ENCODE assay signal across 8 cellular contexts in genomic region chr2:134118279-134119116, GRCh38.
DNase-seq lines count a peak whose midpoint lies in the region; FAIRE-seq and TF ChIP-seq lines count a peak whose summit lies in the region.

No MANE protein-coding gene starts in this region.

- TF ChIP-seq POLR2A in ovary (IDR thresholded peaks at IDR 0.05), result no peak

- TF ChIP-seq EP300 in ovary (IDR thresholded peaks at IDR 0.05), result no peak

- DNase-seq in GDM1 (lab: John Stamatoyannopoulos, UW) (peak; percentile 77), HCEC 1CT (peak; percentile 97), MG63 (peak; percentile 82), SIG-M5 treated with dmso at 0.1 percent for 504 hours (lab: John Stamatoyannopoulos, UW; ENCODE audit: unreplicated experiment) (peak; percentile 97), frontal cortex (ENCODE audit: low spot score in 2 of 2) (peak; percentile 78 to 79), ovary (peak; percentile 76 to 87 (median 80)), tibial artery (peak; percentile 91 to 96)
- DNase-seq in activated gamma-delta T cell treated with anti-CD3 and anti-CD28 coated beads, Interleukin-2, amount 50 U/mL, for 16 hours (ENCODE audit: low read depth), result peak; percentile 77

- WGBS in ovary, 3 donors, result 24 to 30% (median 27%) methylated on average over 8 of the region's 8 CpGs

- peak overlapping the region in 1 of 2 donors; percentile 25 for H3K27ac ChIP-seq in ovary
- peak overlapping the region; percentile 93 to 95 for H3K27ac ChIP-seq in tibial artery

- H3K36me3 ChIP-seq in MG63, result no peaks in the 10 kb centered on the region
- no peaks in the 10 kb centered on the region for H3K36me3 ChIP-seq in ovary
- no peaks in the 10 kb centered on the region for H3K36me3 ChIP-seq in tibial artery

- intact Hi-C loops in ovary (cut with DNase I) (loop anchor here in 3 of 4 donors (5.0 to 10.0 kb wide), 4 partner anchors 129 to 296 kb away; no protein-coding TSS in a partner anchor), tibial artery (cut with DNase I; ENCODE audit: low total_unique reads) (loop anchor here (5.0 kb wide), 1 partner anchor 294 kb away; no protein-coding TSS in a partner anchor)

- H3K9me3 ChIP-seq in MG63 (no peaks in the 10 kb centered on the region), ovary (no peaks in the 10 kb centered on the region), tibial artery (no peaks in the 10 kb centered on the region)

- H3K4me1 ChIP-seq in ovary (ENCODE audit: insufficient read depth), result peaks cover 10% of the 10 kb centered on the region
- peaks cover 0 to 34% (median 20%) of the 10 kb centered on the region in 4 donors for H3K4me1 ChIP-seq in tibial artery

- no peak overlapping the region for H3K4me3 ChIP-seq in MG63
- no peak overlapping the region for H3K4me3 ChIP-seq in ovary
- no peak overlapping the region for H3K4me3 ChIP-seq in tibial artery

- H3K27me3 ChIP-seq in MG63 (no peaks in the 10 kb centered on the region; the same call in 1 of the 2 replicates), ovary (no peaks in the 10 kb centered on the region), tibial artery (no peaks in the 10 kb centered on the region)

- peak; percentile 50 for FAIRE-seq in frontal cortex (lab: Jason Lieb, UNC)

- peak; percentile 47 to 82 (median 75) for TF ChIP-seq CTCF in ovary (IDR thresholded peaks at IDR 0.05)
- peak; percentile 77 to 92 for TF ChIP-seq CTCF in tibial artery (IDR thresholded peaks at IDR 0.05)
